ENCODE assay signal across 36 cellular contexts in genomic region chr16:88329726-88330700, GRCh38. TPM values are rescaled to one million over a fixed set of nuclear protein-coding genes. Genes with fewer than 3 reads are reported as not detected.
DNase-seq lines count a peak whose midpoint lies in the region; ATAC-seq and TF ChIP-seq lines count a peak whose summit lies in the region.
"Had no signal": no experiment of that assay in that cellular context is flagged by ENCODE, and none has a peak within 500 bp of the region (broad histone marks: within the 10 kb centered on the region; RNA-seq: fewer than 3 reads in every experiment).

No MANE protein-coding gene starts in this region.

- H3K4me1 Mint-ChIP-seq in T-helper 2 cell treated with Interferon-gamma antibody and Interleukin-4, amounts not matched to agents 5 μg/mL and 100 μg/mL, for 36 hours (ENCODE audit: low read depth), result peaks cover 3% of the 10 kb centered on the region

- 88% methylated on average over 25 of the region's 25 CpGs for WGBS in heart right ventricle, 2 donors

- DNase-seq in Right ventricle myocardium inferior (ENCODE audit: missing footprints), result peak; percentile 11
- no peak for DNase-seq in heart right ventricle
- DNase-seq in RPMI7951 (ENCODE audit: low read depth), result peak; percentile 99
- peak; percentile 92 for DNase-seq in fibroblast of peridontal ligament (ENCODE audit: extremely low read depth)
- DNase-seq in D341Med (ENCODE audit: low spot score), result no peak
- DNase-seq in putamen (ENCODE audit: low spot score), result no peak
- no peak for DNase-seq in T-helper 2 cell treated with Interferon-gamma antibody and Interleukin-4, amounts not matched to agents 5 μg/mL and 100 μg/mL, for 36 hours (ENCODE audit: low spot score)
- no peak for DNase-seq in OCI-M2 (lab: John Stamatoyannopoulos, UW; ENCODE audit: unreplicated experiment)
- DNase-seq: 8988T; activated B cell treated with CpG ODN at 0.5 μM for 24 hours; activated CD4-positive, alpha-beta T cell treated with anti-CD3 and anti-CD28 coated beads, Interleukin-2, amount 50 U/mL, for 1 hour; activated gamma-delta T cell; activated naive CD8-positive, alpha-beta T cell treated with anti-CD3 and anti-CD28 coated beads for 36 hours; activated T-cell treated with anti-CD3 and anti-CD28 coated beads, Interleukin-2, amount 50 U/mL, for 24 hours; AML-193; CD4-positive, alpha-beta memory T cell; colonic mucosa; effector CD8-positive, alpha-beta T cell; kidney glomerular epithelial cell; NCI-H1436 treated with DMSO at 0.1 percent for 48 hours; NCI-H2081 treated with DMSO at 0.1 percent for 48 hours; NCI-H345; NCI-H748 treated with DMSO at 0.1 percent for 48 hours; SJCRH30; substantia nigra; trophoblast cell had no signal

- H3K36me3 Mint-ChIP-seq in T-helper 2 cell treated with Interferon-gamma antibody and Interleukin-4, amounts not matched to agents 5 μg/mL and 100 μg/mL, for 36 hours (ENCODE audit: low read depth), result no peaks in the 10 kb centered on the region
- H3K36me3 Mint-ChIP-seq: activated naive CD8-positive, alpha-beta T cell treated with anti-CD3 and anti-CD28 coated beads for 36 hours; CD4-positive, alpha-beta memory T cell; natural killer cell treated with Interleukin-12 subunit alpha and Interleukin-12 subunit beta and Interleukin-15 and Interleukin-18, amount 100 ng/mL, for 72 hours; stimulated activated memory B cell treated with anti-CD40 and anti-IgM and Interleukin-4, amounts not matched to agents 10 μg/mL and 1 μg/mL and 100 μg/mL, for 72 hours had no signal

- peaks cover 0 to 8% (median 0%) of the 10 kb centered on the region in 7 donors for H3K27me3 ChIP-seq in heart right ventricle
- H3K27me3 ChIP-seq: cardiac muscle cell, colonic mucosa, SJCRH30 had no signal

- no peak overlapping the region for H3K27ac Mint-ChIP-seq in T-helper 2 cell treated with Interferon-gamma antibody and Interleukin-4, amounts not matched to agents 5 μg/mL and 100 μg/mL, for 36 hours
- H3K27ac Mint-ChIP-seq: activated B cell treated with CpG ODN at 0.5 μM for 24 hours; activated naive CD8-positive, alpha-beta T cell treated with anti-CD3 and anti-CD28 coated beads for 36 hours; activated T-cell treated with anti-CD3 and anti-CD28 coated beads, Interleukin-2, amount 50 U/mL, for 24 hours; CD4-positive, alpha-beta memory T cell; natural killer cell treated with Interleukin-12 subunit alpha and Interleukin-12 subunit beta and Interleukin-15 and Interleukin-18, amount 100 ng/mL, for 72 hours; stimulated activated memory B cell treated with anti-CD40 and anti-IgM and Interleukin-4, amounts not matched to agents 10 μg/mL and 1 μg/mL and 100 μg/mL, for 72 hours had no signal

- no peaks in the 10 kb centered on the region for H3K36me3 ChIP-seq in heart right ventricle
- H3K36me3 ChIP-seq: cardiac muscle cell, colonic mucosa, HAP-1, SJCRH30 had no signal

- H3K9me3 Mint-ChIP-seq in T-helper 2 cell treated with Interferon-gamma antibody and Interleukin-4, amounts not matched to agents 5 μg/mL and 100 μg/mL, for 36 hours, result no peaks in the 10 kb centered on the region
- H3K9me3 Mint-ChIP-seq: activated B cell treated with CpG ODN at 0.5 μM for 24 hours; activated naive CD8-positive, alpha-beta T cell treated with anti-CD3 and anti-CD28 coated beads for 36 hours; activated T-cell treated with anti-CD3 and anti-CD28 coated beads, Interleukin-2, amount 50 U/mL, for 24 hours; natural killer cell treated with Interleukin-12 subunit alpha and Interleukin-12 subunit beta and Interleukin-15 and Interleukin-18, amount 100 ng/mL, for 72 hours; stimulated activated memory B cell treated with anti-CD40 and anti-IgM and Interleukin-4, amounts not matched to agents 10 μg/mL and 1 μg/mL and 100 μg/mL, for 72 hours had no signal

- H3K4me3 ChIP-seq in heart right ventricle, result no peak overlapping the region
- H3K4me3 ChIP-seq: cardiac muscle cell, colonic mucosa, HAP-1, lung, mucosa of descending colon, SJCRH30, skin epidermis had no signal

- H3K27ac ChIP-seq in heart right ventricle, result no peak overlapping the region
- H3K27ac ChIP-seq: cardiac muscle cell, colonic mucosa, epithelial cell of prostate, HL-60, SJCRH30, skin epidermis had no signal

- H3K27me3 Mint-ChIP-seq in T-helper 2 cell treated with Interferon-gamma antibody and Interleukin-4, amounts not matched to agents 5 μg/mL and 100 μg/mL, for 36 hours (ENCODE audit: low read depth), result no peaks in the 10 kb centered on the region

- no peak for TF ChIP-seq CTCF in heart right ventricle (IDR thresholded peaks at IDR 0.05)

- no peaks in the 10 kb centered on the region for H3K9me3 ChIP-seq in heart right ventricle
- H3K9me3 ChIP-seq: colonic mucosa, HAP-1, mucosa of descending colon, SJCRH30 had no signal

- H3K4me3 Mint-ChIP-seq in T-helper 2 cell treated with Interferon-gamma antibody and Interleukin-4, amounts not matched to agents 5 μg/mL and 100 μg/mL, for 36 hours, result no peak overlapping the region
- H3K4me3 Mint-ChIP-seq: activated B cell treated with CpG ODN at 0.5 μM for 24 hours; activated naive CD8-positive, alpha-beta T cell treated with anti-CD3 and anti-CD28 coated beads for 36 hours; activated T-cell treated with anti-CD3 and anti-CD28 coated beads, Interleukin-2, amount 50 U/mL, for 24 hours; CD4-positive, alpha-beta memory T cell; natural killer cell treated with Interleukin-12 subunit alpha and Interleukin-12 subunit beta and Interleukin-15 and Interleukin-18, amount 100 ng/mL, for 72 hours; stimulated activated memory B cell treated with anti-CD40 and anti-IgM and Interleukin-4, amounts not matched to agents 10 μg/mL and 1 μg/mL and 100 μg/mL, for 72 hours had no signal

- ATAC-seq in Right ventricle myocardium inferior, result no peak
- ATAC-seq in heart right ventricle, result no peak
- ATAC-seq: mucosa of descending colon; natural killer cell treated with Interleukin-12 subunit alpha and Interleukin-12 subunit beta and Interleukin-15 and Interleukin-18, amount 100 ng/mL, for 72 hours; Panc1; stimulated activated memory B cell treated with anti-CD40 and anti-IgM and Interleukin-4, amounts not matched to agents 10 μg/mL and 1 μg/mL and 100 μg/mL, for 72 hours had no signal

- intact Hi-C loops in Right ventricle myocardium inferior (cut with DNase I), result no loop called here
- intact Hi-C loops in heart right ventricle (cut with DNase I), result no loop called here

- H3K4me1 ChIP-seq in heart right ventricle, result peaks cover 0 to 10% (median 0%) of the 10 kb centered on the region in 9 donors
- H3K4me1 ChIP-seq: colonic mucosa, HAP-1 had no signal

RNA-seq across cellular contexts. Expression of gene ZNF469, which starts 52.7 kb away (rescaled TPM):
- total RNA-seq in Right ventricle myocardium inferior (0.92 TPM), heart right ventricle (1 to 10 TPM in 6 of 10 donors, under 1 TPM in 4; 0.59 to 1.7 (median 1.0) TPM)
- under 1 TPM; 0.23 to 0.73 TPM for polyA plus RNA-seq in heart right ventricle
- total RNA-seq in RPMI7951 (2014; rRNA removed; shearing (Covaris generic)), result 0.12 and 0.39 TPM in 2 replicates
- total RNA-seq: SJCRH30 had no signal

Comparison
In these comparisons a context has a peak if more than half of its experiments do, and no peak if none do; other contexts are left out.
1. DNase-seq: peak in Right ventricle myocardium inferior (single experiment), RPMI7951 (single experiment) and fibroblast of peridontal ligament (single experiment); none in heart right ventricle (0 of 2), D341Med (single experiment), putamen (single experiment), T-helper 2 cell treated with Interferon-gamma antibody and Interleukin-4, amounts not matched to agents 5 μg/mL and 100 μg/mL, for 36 hours (single experiment) and OCI-M2 (single experiment).